ENCODE assay signal across 8 cellular contexts in genomic region chr1:108570128-108570527, GRCh38. TPM values are rescaled to one million over a fixed set of nuclear protein-coding genes. Genes with fewer than 3 reads are reported as not detected.
A peak's percentile ranks its signal among the peaks of the same experiment; 100 is the strongest.
DNase-seq lines count a peak whose midpoint lies in the region; ATAC-seq, FAIRE-seq and TF ChIP-seq lines count a peak whose summit lies in the region.

No MANE protein-coding gene starts in this region.

- no peak overlapping the region for H3K27ac Mint-ChIP-seq in activated CD4-positive, alpha-beta T cell treated with anti-CD3 and anti-CD28 coated beads, Interleukin-2, amount 10 ng/mL, durations not matched to agents 7 days and 5 days

- H3K27me3 Mint-ChIP-seq in activated CD4-positive, alpha-beta T cell treated with anti-CD3 and anti-CD28 coated beads, Interleukin-2, amount 10 ng/mL, durations not matched to agents 7 days and 5 days, result no peaks in the 10 kb centered on the region

- H3K79me2 ChIP-seq in SU-DHL-6 (ENCODE audit: insufficient read depth, low read length), result no peaks in the 10 kb centered on the region

- TF ChIP-seq CTCF in HL-60 (IDR thresholded peaks at IDR 0.05; ENCODE audit: insufficient read depth, low read length), result peak; percentile 66
- peak; percentile 59 for TF ChIP-seq CTCF in SU-DHL-6 (IDR thresholded peaks at IDR 0.05; ENCODE audit: insufficient read depth, low read length, poor library complexity, severe bottlenecking)
- TF ChIP-seq CTCF in coronary artery (IDR thresholded peaks at IDR 0.05), result no peak

- POLR2A ChIA-PET in activated CD4-positive, alpha-beta T cell treated with anti-CD3 and anti-CD28 coated beads, Interleukin-2, amount 10 ng/mL, durations not matched to agents 7 days and 5 days (lab: Charles Lee), result no interaction called here

- CTCF ChIA-PET in activated CD4-positive, alpha-beta T cell treated with anti-CD3 and anti-CD28 coated beads, Interleukin-2, amount 10 ng/mL, durations not matched to agents 7 days and 5 days (lab: Charles Lee), result interaction anchor here (1.1 to 2.0 kb wide), 4 partner anchors 9 to 74 kb away, joined by 3 to 7 read pairs (median 4); partner anchors contain the start of gene EEIG2

- no peaks in the 10 kb centered on the region for H3K9me3 ChIP-seq in SU-DHL-6 (ENCODE audit: insufficient read depth, low read length)

- no peak for FAIRE-seq in urothelium cell line (lab: Jason Lieb, UNC)

- peaks cover 3% of the 10 kb centered on the region for H3K9me3 Mint-ChIP-seq in activated CD4-positive, alpha-beta T cell treated with anti-CD3 and anti-CD28 coated beads, Interleukin-2, amount 10 ng/mL, durations not matched to agents 7 days and 5 days

- no peaks in the 10 kb centered on the region for H3K36me3 ChIP-seq in SU-DHL-6 (ENCODE audit: low read length)

- H3K4me3 ChIP-seq in HL-60 (replicated peaks; ENCODE audit: insufficient read depth, low read length) (no peak overlapping the region), SU-DHL-6 (ENCODE audit: insufficient read depth, low read length, poor library complexity, severe bottlenecking) (no peak overlapping the region), coronary artery (no peak overlapping the region)

- no peak overlapping the region for H3K4me3 Mint-ChIP-seq in activated CD4-positive, alpha-beta T cell treated with anti-CD3 and anti-CD28 coated beads, Interleukin-2, amount 10 ng/mL, durations not matched to agents 7 days and 5 days

- peaks cover 3% of the 10 kb centered on the region for H3K36me3 Mint-ChIP-seq in activated CD4-positive, alpha-beta T cell treated with anti-CD3 and anti-CD28 coated beads, Interleukin-2, amount 10 ng/mL, durations not matched to agents 7 days and 5 days (ENCODE audit: low read depth)

- no peaks in the 10 kb centered on the region for H3K4me1 Mint-ChIP-seq in activated CD4-positive, alpha-beta T cell treated with anti-CD3 and anti-CD28 coated beads, Interleukin-2, amount 10 ng/mL, durations not matched to agents 7 days and 5 days

- no peaks in the 10 kb centered on the region for H3K9me2 ChIP-seq in SU-DHL-6 (replicated peaks; ENCODE audit: insufficient read depth, low read length)

- H3F3A ChIP-seq in SU-DHL-6 (ENCODE audit: insufficient read depth), result no peaks in the 10 kb centered on the region

- no peak overlapping the region for H3K4me2 ChIP-seq in SU-DHL-6 (ENCODE audit: low read depth, low read length, poor library complexity, severe bottlenecking)

- ATAC-seq in GM21717 (IDR thresholded peaks at IDR 0.05; ENCODE audit: unreplicated experiment) (peak; percentile 98), left cardiac atrium (peak; percentile 78 to 84)

- H2AFZ ChIP-seq in SU-DHL-6 (ENCODE audit: low read depth, low read length, severe bottlenecking), result no peak overlapping the region

- H3K27ac ChIP-seq in HL-60 (replicated peaks), result no peak overlapping the region
- H3K27ac ChIP-seq in SU-DHL-6 (ENCODE audit: low read depth, low read length), result no peak overlapping the region
- H3K27ac ChIP-seq in coronary artery, result no peak overlapping the region

- H3K27me3 ChIP-seq in HL-60 (ENCODE audit: insufficient read depth, poor library complexity, severe bottlenecking) (no peaks in the 10 kb centered on the region), SU-DHL-6 (ENCODE audit: low read length) (no peaks in the 10 kb centered on the region)

- no peaks in the 10 kb centered on the region for H4K20me1 ChIP-seq in SU-DHL-6 (ENCODE audit: low read depth, low read length)

- no peak overlapping the region for H3K9ac ChIP-seq in SU-DHL-6 (ENCODE audit: low read length)

- intact Hi-C loops in left cardiac atrium (cut with DNase I), result no loop called here

- peak; percentile 43 for DNase-seq in activated CD4-positive, alpha-beta T cell treated with anti-CD3 and anti-CD28 coated beads, Interleukin-2, amount 10 ng/mL, durations not matched to agents 7 days and 5 days
- no peak for DNase-seq in activated CD4-positive, alpha-beta T cell treated with anti-CD3 and anti-CD28 coated beads for 4 hours
- DNase-seq in HL-60 (ENCODE audit: low read depth in 1 of 2, low spot score in 1 of 2), result peak in 1 of 2 experiments; percentile 53
- DNase-seq in left cardiac atrium, result no peak
- DNase-seq in urothelium cell line (ENCODE audit: low spot score), result peak; percentile 54
- DNase-seq in coronary artery (ENCODE audit: low spot score), result no peak

RNA-seq across cellular contexts. Expression of gene EEIG2, which starts 10.2 kb away (rescaled TPM):
- total RNA-seq in activated CD4-positive, alpha-beta T cell treated with anti-CD3 and anti-CD28 coated beads, Interleukin-2, amount 10 ng/mL, durations not matched to agents 7 days and 5 days, result 10 to 100 TPM; 14.5 to 16.3 TPM
- total RNA-seq in left cardiac atrium, result 1 to 10 TPM; 8.5 to 9.9 TPM

Comparison
In these comparisons a context has a peak if more than half of its experiments do, and no peak if none do; other contexts are left out.
1. DNase-seq: peak in activated CD4-positive, alpha-beta T cell treated with anti-CD3 and anti-CD28 coated beads, Interleukin-2, amount 10 ng/mL, durations not matched to agents 7 days and 5 days (single experiment) and urothelium cell line (single experiment); none in activated CD4-positive, alpha-beta T cell treated with anti-CD3 and anti-CD28 coated beads for 4 hours (0 of 2), left cardiac atrium (single experiment) and coronary artery (single experiment).